ENCODE assay signal across 8 cellular contexts in genomic region chr20:20711413-20711812, GRCh38. TPM values are rescaled to one million over a fixed set of nuclear protein-coding genes. Genes with fewer than 3 reads are reported as not detected.
DNase-seq lines count a peak whose midpoint lies in the region; ATAC-seq, FAIRE-seq and TF ChIP-seq lines count a peak whose summit lies in the region.

No MANE protein-coding gene starts in this region.

- H3K4me1 Mint-ChIP-seq in activated naive CD8-positive, alpha-beta T cell treated with anti-CD3 and anti-CD28 coated beads, Interleukin-2, amount 10 ng/mL, durations not matched to agents 7 days and 5 days: peaks cover 19% of the 10 kb centered on the region

- TF ChIP-seq POLR2A in HepG2 (IDR thresholded peaks at IDR 0.05; ENCODE audit: insufficient read depth in 1 of 2, low read depth in 2 of 2, low read length in 2 of 2) (no peak), thyroid gland (IDR thresholded peaks at IDR 0.05) (no peak)

- TF ChIP-seq EP300 in HepG2 (IDR thresholded peaks at IDR 0.05; ENCODE audit: low read depth in 2 of 2, low read length in 2 of 2): no peak
- TF ChIP-seq EP300 in HepG2 (CRISPR knock-in tag; IDR thresholded peaks at IDR 0.05; ENCODE audit: borderline replicate concordance): no peak; the same call in 1 of the 2 replicates

- peaks cover 9% of the 10 kb centered on the region for H3K79me2 ChIP-seq in DOHH2 (ENCODE audit: control insufficient read depth, low read length)
- H3K79me2 ChIP-seq in Loucy (ENCODE audit: insufficient read depth, low read length): peaks cover 32% of the 10 kb centered on the region
- peaks cover 43% of the 10 kb centered on the region for H3K79me2 ChIP-seq in HepG2 (ENCODE audit: insufficient read depth, low read length)

- BruUV-seq in HepG2 (replicated peaks; lab: Mats Ljungman, UMichigan): no TSS peak

- FAIRE-seq in HepG2 (lab: Jason Lieb, UNC): no peak

- WGBS in HepG2 (ENCODE audit: low lambda C conversion rate): 1% methylated on average over 3 of the region's 3 CpGs
- 19 to 23% methylated on average over 3 of the region's 3 CpGs for WGBS in thyroid gland, 2 donors

- H3F3A ChIP-seq in DOHH2 (ENCODE audit: control insufficient read depth, insufficient read depth) (0 out of 2 replicates have a peak, but pooled peaks cover 4% of the 10 kb centered on the region), Loucy (ENCODE audit: low read depth) (no peaks in the 10 kb centered on the region)

- no peaks in the 10 kb centered on the region for H3K9me3 Mint-ChIP-seq in activated naive CD8-positive, alpha-beta T cell treated with anti-CD3 and anti-CD28 coated beads, Interleukin-2, amount 10 ng/mL, durations not matched to agents 7 days and 5 days

- H3K4me3 ChIP-seq in DOHH2 (ENCODE audit: low read length): peak overlapping the region; percentile 92
- peak overlapping the region; percentile 95 for H3K4me3 ChIP-seq in Loucy (ENCODE audit: low read length, poor library complexity, severe bottlenecking)
- peak overlapping the region; percentile 83 to 99 (median 94) for H3K4me3 ChIP-seq in HepG2 (replicated peaks in 1 of 3; ENCODE audit: insufficient read depth in 1 of 3, low read depth in 2 of 3, low read length in 3 of 3)
- peak overlapping the region in 2 of 3 donors; percentile 88 to 92 for H3K4me3 ChIP-seq in thyroid gland (replicated peaks in 1 of 3)

- H3K9ac ChIP-seq in Loucy (ENCODE audit: low read depth, low read length, poor library complexity, severe bottlenecking) (peak overlapping the region; percentile 67), HepG2 (ENCODE audit: insufficient read depth, low read depth, low read length) (peak overlapping the region; percentile 83)

- peak overlapping the region; percentile 93 for H3K4me2 ChIP-seq in DOHH2 (ENCODE audit: low read length)
- peak overlapping the region; percentile 91 for H3K4me2 ChIP-seq in Loucy (ENCODE audit: low read depth, low read length, poor library complexity, severe bottlenecking)
- H3K4me2 ChIP-seq in HepG2 (ENCODE audit: low read depth, low read length): peak overlapping the region; percentile 98

- TF ChIP-seq CTCF in DOHH2 (IDR thresholded peaks at IDR 0.05; ENCODE audit: low read depth, low read length, poor library complexity, severe bottlenecking): no peak
- TF ChIP-seq CTCF in Loucy (conservative IDR thresholded peaks at IDR 0.05; ENCODE audit: low read length): no peak
- no peak for TF ChIP-seq CTCF in HepG2 (CRISPR knock-in tag; IDR thresholded peaks at IDR 0.05)
- TF ChIP-seq CTCF in thyroid gland (IDR thresholded peaks at IDR 0.05): peak in 1 of 6 experiments; percentile 5
- TF ChIP-seq CTCF in foreskin keratinocyte (conservative IDR thresholded peaks at IDR 0.05): no peak

- H3K9me2 ChIP-seq in DOHH2 (replicated peaks; ENCODE audit: control insufficient read depth, low read length) (no peaks in the 10 kb centered on the region), Loucy (replicated peaks; ENCODE audit: low read depth, low read length) (no peaks in the 10 kb centered on the region)

- peak overlapping the region; percentile 89 for H3K4me3 Mint-ChIP-seq in activated naive CD8-positive, alpha-beta T cell treated with anti-CD3 and anti-CD28 coated beads, Interleukin-2, amount 10 ng/mL, durations not matched to agents 7 days and 5 days

- peaks cover 18% of the 10 kb centered on the region for H3K36me3 Mint-ChIP-seq in activated naive CD8-positive, alpha-beta T cell treated with anti-CD3 and anti-CD28 coated beads, Interleukin-2, amount 10 ng/mL, durations not matched to agents 7 days and 5 days

- CTCF ChIA-PET in HepG2 (lab: Yijun Ruan, JAX; ENCODE audit: low intra/inter-chr PET ratio, low total read pairs): no interaction called here

- in situ Hi-C loops in HepG2 (cut with HindIII; ENCODE audit: extremely low pct_ligation_motif_present, low pct_unique_long_range_greater_than_20kb): no loop called here

- peaks cover 5% of the 10 kb centered on the region for H3K27me3 Mint-ChIP-seq in activated naive CD8-positive, alpha-beta T cell treated with anti-CD3 and anti-CD28 coated beads, Interleukin-2, amount 10 ng/mL, durations not matched to agents 7 days and 5 days

- H3K27ac ChIP-seq in DOHH2 (ENCODE audit: low read depth, low read length) (no peak overlapping the region), HepG2 (ENCODE audit: extremely low read length, insufficient read depth, low read length) (peak overlapping the region; percentile 58), thyroid gland (peak overlapping the region; percentile 52 to 92 (median 87)), foreskin keratinocyte (no peak overlapping the region)

- H3K27ac Mint-ChIP-seq in activated naive CD8-positive, alpha-beta T cell treated with anti-CD3 and anti-CD28 coated beads, Interleukin-2, amount 10 ng/mL, durations not matched to agents 7 days and 5 days: peak overlapping the region; percentile 92

- no peaks in the 10 kb centered on the region for H3K9me3 ChIP-seq in DOHH2 (ENCODE audit: control insufficient read depth, insufficient read depth, low read length)
- H3K9me3 ChIP-seq in Loucy (ENCODE audit: insufficient read depth, low read depth, low read length): no peaks in the 10 kb centered on the region
- H3K9me3 ChIP-seq in HepG2 (ENCODE audit: low read length): no peaks in the 10 kb centered on the region
- no peaks in the 10 kb centered on the region for H3K9me3 ChIP-seq in thyroid gland

- H2AFZ ChIP-seq in Loucy (ENCODE audit: low read length): peak overlapping the region; percentile 40; the same call in 1 of the 2 replicates
- no peak overlapping the region for H2AFZ ChIP-seq in HepG2 (ENCODE audit: low read length)

- H4K20me1 ChIP-seq in DOHH2 (ENCODE audit: control insufficient read depth, insufficient read depth, low read depth, low read length) (no peaks in the 10 kb centered on the region), Loucy (ENCODE audit: insufficient read depth, low read length, poor library complexity, severe bottlenecking) (peaks cover 4% of the 10 kb centered on the region), HepG2 (ENCODE audit: insufficient read depth, low read length) (no peaks in the 10 kb centered on the region)

- POLR2A ChIA-PET in activated naive CD8-positive, alpha-beta T cell treated with anti-CD3 and anti-CD28 coated beads, Interleukin-2, amount 10 ng/mL, durations not matched to agents 7 days and 5 days (lab: Charles Lee): no interaction called here
- POLR2A ChIA-PET in HepG2 (lab: Yijun Ruan, JAX): interaction anchor here (1.2 kb wide), 2 partner anchors 11 to 12 kb away, joined by 6 read pairs; no protein-coding TSS in a partner anchor

- TF ChIP-seq RAD21 in HepG2 (CRISPR knock-in tag; IDR thresholded peaks at IDR 0.05): no peak

- H3K36me3 ChIP-seq in DOHH2 (ENCODE audit: control insufficient read depth, low read length): no peaks in the 10 kb centered on the region
- no peaks in the 10 kb centered on the region for H3K36me3 ChIP-seq in Loucy (ENCODE audit: insufficient read depth, low read length)
- H3K36me3 ChIP-seq in HepG2 (replicated peaks in 1 of 2; ENCODE audit: control insufficient read depth in 1 of 2, insufficient read depth in 2 of 2, low read length in 2 of 2): no peaks in the 10 kb centered on the region
- no peaks in the 10 kb centered on the region for H3K36me3 ChIP-seq in thyroid gland

- DNase-seq in activated naive CD8-positive, alpha-beta T cell treated with anti-CD3 and anti-CD28 coated beads, Interleukin-2, amount 10 ng/mL, durations not matched to agents 7 days and 5 days: peak; percentile 40
- no peak for DNase-seq in HepG2 (ENCODE audit: low spot score)
- DNase-seq in thyroid gland: peak; percentile 28 to 32
- no peak for DNase-seq in foreskin keratinocyte
- no peak for DNase-seq in NCI-H1930 (lab: John Stamatoyannopoulos, UW)

- intact Hi-C loops in HepG2 (cut with micrococcal nuclease; ENCODE audit: unreplicated experiment) (loop anchor here (5.0 kb wide), 1 partner anchor 591 kb away; the partner anchor contains the start of gene XRN2), thyroid gland (cut with DNase I) (no loop called here)

- no peak for ATAC-seq in activated naive CD8-positive, alpha-beta T cell treated with anti-CD3 and anti-CD28 coated beads, Interleukin-2, amount 10 ng/mL, durations not matched to agents 7 days and 5 days (ENCODE audit: low read depth)
- ATAC-seq in HepG2 (peak; percentile 7), foreskin keratinocyte (no peak), GM19452 (IDR thresholded peaks at IDR 0.05; ENCODE audit: unreplicated experiment) (no peak)

- peaks cover 24% of the 10 kb centered on the region for H3K4me1 ChIP-seq in DOHH2 (ENCODE audit: control insufficient read depth, low read length)
- peaks cover 30% of the 10 kb centered on the region for H3K4me1 ChIP-seq in Loucy (ENCODE audit: insufficient read depth, low read length, poor library complexity, severe bottlenecking)
- peaks cover 47% of the 10 kb centered on the region for H3K4me1 ChIP-seq in HepG2 (ENCODE audit: insufficient read depth, low read length)
- peaks cover 20 to 27% of the 10 kb centered on the region in 2 donors for H3K4me1 ChIP-seq in thyroid gland
- no peaks in the 10 kb centered on the region for H3K4me1 ChIP-seq in foreskin keratinocyte

- no peaks in the 10 kb centered on the region for H3K27me3 ChIP-seq in DOHH2 (ENCODE audit: control insufficient read depth, low read length)
- H3K27me3 ChIP-seq in Loucy (ENCODE audit: insufficient read depth, low read length, poor library complexity, severe bottlenecking): no peaks in the 10 kb centered on the region
- no peaks in the 10 kb centered on the region; a peak in 2 of 5 replicates for H3K27me3 ChIP-seq in HepG2 (ENCODE audit: control insufficient read depth in 1 of 2, insufficient read depth in 2 of 2, low read length in 2 of 2)
- H3K27me3 ChIP-seq in thyroid gland: no peaks in the 10 kb centered on the region
- H3K27me3 ChIP-seq in foreskin keratinocyte: no peaks in the 10 kb centered on the region

RNA-seq across cellular contexts. Expression of gene RALGAPA2, which starts 1.0 kb away (rescaled TPM):
- 10 to 100 TPM; 25.1 to 28.6 TPM for total RNA-seq in activated naive CD8-positive, alpha-beta T cell treated with anti-CD3 and anti-CD28 coated beads, Interleukin-2, amount 10 ng/mL, durations not matched to agents 7 days and 5 days
- total RNA-seq in HepG2 (2016; rRNA removed; fragmentation: Illumina TruSeq; extraction: Trizol) (17.7 and 18.3 TPM in 2 replicates), thyroid gland (100 to 1,000 TPM in 1 of 4 donors, 10 to 100 TPM in 3; 89.7 to 126 (median 97.8) TPM), foreskin keratinocyte (5.7 and 5.9 TPM in 2 replicates)
- total RNA-seq in HepG2 (2016; cell fraction: cytosol; rRNA removed; fragmentation: Illumina TruSeq; extraction: Trizol; ENCODE audit: low read depth): 3.1 and 4.5 TPM in 2 replicates
- 16.3 and 18.8 TPM in 2 replicates for total RNA-seq in HepG2 (2016; cell fraction: insoluble cytoplasmic fraction; rRNA removed; fragmentation: Illumina TruSeq; extraction: Trizol)
- 6.5 and 7.8 TPM in 2 replicates for total RNA-seq in HepG2 (2016; cell fraction: membrane; rRNA removed; fragmentation: Illumina TruSeq; extraction: Trizol)
- 29.6 and 31.7 TPM in 2 replicates for total RNA-seq in HepG2 (2016; cell fraction: nucleus; rRNA removed; fragmentation: Illumina TruSeq; extraction: Trizol)
- polyA plus RNA-seq in HepG2 (2011; rRNA removed) (13.8 and 15.7 TPM in 2 replicates), foreskin keratinocyte (0.87 and 1.0 TPM in 2 replicates)
- polyA plus RNA-seq in HepG2 (2011; cell fraction: cytosol; rRNA removed): 8.0 and 13.3 TPM in 2 replicates
- 38.4 and 38.5 TPM in 2 replicates for polyA plus RNA-seq in HepG2 (2011; cell fraction: nucleus; rRNA removed)
- 18.4 and 27.5 TPM in 2 replicates for polyA plus RNA-seq in HepG2 (2012)
- polyA plus RNA-seq in HepG2 (2016; cell fraction: cytosol; fragmentation: Illumina TruSeq; extraction: Trizol; ENCODE audit: low read depth): 0.49 and 0.67 TPM in 2 replicates
- polyA plus RNA-seq in HepG2 (2016; cell fraction: insoluble cytoplasmic fraction; fragmentation: Illumina TruSeq; extraction: Trizol; ENCODE audit: low read depth): 8.9 and 11.7 TPM in 2 replicates
- 1.2 and 1.7 TPM in 2 replicates for polyA plus RNA-seq in HepG2 (2016; cell fraction: membrane; fragmentation: Illumina TruSeq; extraction: Trizol; ENCODE audit: low read depth)
- 17.2 and 18.1 TPM in 2 replicates for polyA plus RNA-seq in HepG2 (2016; cell fraction: nucleus; fragmentation: Illumina TruSeq; extraction: Trizol; ENCODE audit: insufficient read depth, low read depth)
- polyA minus RNA-seq in HepG2 (2011; rRNA and poly(A)+ RNA removed; ENCODE audit: low replicate concordance): 7.3 and 40.9 TPM in 2 replicates
- 20.8 and 29.0 TPM in 2 replicates for polyA minus RNA-seq in HepG2 (2011; cell fraction: cytosol; rRNA and poly(A)+ RNA removed)
- 158 and 172 TPM in 2 replicates for polyA minus RNA-seq in HepG2 (2011; cell fraction: nucleus; rRNA and poly(A)+ RNA removed)

Comparison
In these comparisons a context has a peak if more than half of its experiments do, and no peak if none do; other contexts are left out.
1. H3K27ac ChIP-seq: peak in HepG2 (single experiment) and thyroid gland (3 of 3); none in DOHH2 (single experiment) and foreskin keratinocyte (single experiment).
2. DNase-seq: peak in activated naive CD8-positive, alpha-beta T cell treated with anti-CD3 and anti-CD28 coated beads, Interleukin-2, amount 10 ng/mL, durations not matched to agents 7 days and 5 days (single experiment) and thyroid gland (2 of 2); none in HepG2 (single experiment), foreskin keratinocyte (0 of 2) and NCI-H1930 (0 of 2).
3. Peak in every context shown above with its lines, with median percentiles within 50 percentile points of each other: H3K4me2 ChIP-seq and H3K4me3 ChIP-seq.